9 cellular contexts compared by ENCODE assay signal in genomic region chr11:94325681-94326080, GRCh38. TPM values are rescaled to one million over a fixed set of nuclear protein-coding genes. Genes with fewer than 3 reads are reported as not detected.
A peak's percentile ranks its signal among the peaks of the same experiment; 100 is the strongest.
DNase-seq lines count a peak whose midpoint lies in the region; ATAC-seq and TF ChIP-seq lines count a peak whose summit lies in the region.
"Had no signal": no experiment of that assay in that cellular context is flagged by ENCODE, and none has a peak within 500 bp of the region (broad histone marks: within the 10 kb centered on the region; RNA-seq: fewer than 3 reads in every experiment).

No MANE protein-coding gene starts in this region.

- no peaks in the 10 kb centered on the region for H3K36me3 Mint-ChIP-seq in Calu3 (ENCODE audit: insufficient read depth, unreplicated experiment)

- no peak for TF ChIP-seq POLR2A in prostate gland (IDR thresholded peaks at IDR 0.05)

- no peak overlapping the region for H3K27ac ChIP-seq in prostate gland

- CTCF ChIA-PET in Calu3 (lab: Charles Lee), result no interaction called here

- H3K4me1 Mint-ChIP-seq in Calu3 (ENCODE audit: low read depth, unreplicated experiment), result no peaks in the 10 kb centered on the region

- no peak overlapping the region for H3K27ac Mint-ChIP-seq in Calu3 (ENCODE audit: unreplicated experiment)

- WGBS in prostate gland, result 14% methylated on average over 1 of the region's 1 CpG

- no TSS peak for BruUV-seq in Calu3 (replicated peaks; lab: Mats Ljungman, UMichigan)

- DNase-seq in Calu3 (peak; percentile 54), fibroblast of the aortic adventitia (ENCODE audit: low read depth) (peak; percentile 15), superior temporal gyrus (ENCODE audit: extremely low spot score) (no peak), prostate gland (ENCODE audit: low spot score) (no peak)
- DNase-seq in stimulated activated CD8-positive, alpha-beta memory T cell treated with anti-CD3 and anti-CD28 coated beads, Interleukin-4, amount 100 ng/mL, for 24 hours (ENCODE audit: low read depth), result peak; percentile 23

- H3K4me3 ChIP-seq in WI38 (ENCODE audit: low read depth, low read length), result no peak overlapping the region
- H3K4me3 ChIP-seq in fibroblast of the aortic adventitia (ENCODE audit: low read depth, low read length), result no peak overlapping the region
- H3K4me3 ChIP-seq in prostate gland, result no peak overlapping the region

- TF ChIP-seq CTCF in Calu3 (IDR thresholded peaks at IDR 0.05; ENCODE audit: unreplicated experiment) (peak; percentile 28), WI38 (IDR thresholded peaks at IDR 0.05; ENCODE audit: low read depth, low read length) (peak; percentile 45), fibroblast of the aortic adventitia (IDR thresholded peaks at IDR 0.05; ENCODE audit: insufficient read depth, low read length) (peak; percentile 48), prostate gland (IDR thresholded peaks at IDR 0.05) (no peak)

- no peaks in the 10 kb centered on the region for H3K9me3 ChIP-seq in prostate gland

- no peak overlapping the region for H3K4me3 Mint-ChIP-seq in Calu3 (ENCODE audit: low read depth, unreplicated experiment)

- intact Hi-C loops in Calu3 (cut with micrococcal nuclease; ENCODE audit: unreplicated experiment) (loop anchor here (5.0 kb wide), 1 partner anchor 177 kb away; no protein-coding TSS in a partner anchor), prostate gland (cut with DNase I) (no loop called here)

- H3K9me3 Mint-ChIP-seq in Calu3 (ENCODE audit: low read depth, unreplicated experiment), result no peaks in the 10 kb centered on the region

- no peaks in the 10 kb centered on the region for H3K36me3 ChIP-seq in prostate gland

- peaks cover 40% of the 10 kb centered on the region for H3K27me3 Mint-ChIP-seq in Calu3 (ENCODE audit: unreplicated experiment)

- no peaks in the 10 kb centered on the region for H3K27me3 ChIP-seq in prostate gland (replicated peaks; ENCODE audit: insufficient read depth)

- no peaks in the 10 kb centered on the region for H3K4me1 ChIP-seq in prostate gland (replicated peaks)

- ATAC-seq in GM19455 (IDR thresholded peaks at IDR 0.05; ENCODE audit: unreplicated experiment) (peak; percentile 95), HG03565 (IDR thresholded peaks at IDR 0.05; ENCODE audit: unreplicated experiment) (peak; percentile 78)

RNA-seq across cellular contexts. Expression of gene IZUMO1R, which starts 21.3 kb away (rescaled TPM):
- total RNA-seq in Calu3 (2022), result not detected in 2 replicates
- not detected in 2 replicates for total RNA-seq in fibroblast of the aortic adventitia (ENCODE audit: low replicate concordance)
- not detected for total RNA-seq in prostate gland
- total RNA-seq: pulmonary artery endothelial cell had no signal

Comparison
In these comparisons a context has a peak if more than half of its experiments do, and no peak if none do; other contexts are left out.
1. DNase-seq: peak in Calu3 (single experiment), fibroblast of the aortic adventitia (single experiment) and stimulated activated CD8-positive, alpha-beta memory T cell treated with anti-CD3 and anti-CD28 coated beads, Interleukin-4, amount 100 ng/mL, for 24 hours (single experiment); none in superior temporal gyrus (single experiment) and prostate gland (single experiment).
2. CTCF ChIP-seq: peak in Calu3 (single experiment), WI38 (single experiment) and fibroblast of the aortic adventitia (single experiment); none in prostate gland (0 of 4).